Comparison of ENCODE assay signal across 25 cellular contexts in genomic region chr4:11633435-11633834, GRCh38.
"Had no signal": no experiment of that assay in that cellular context is flagged by ENCODE, and none has a peak within 500 bp of the region (broad histone marks: within the 10 kb centered on the region; RNA-seq: fewer than 3 reads in every experiment).

No MANE protein-coding gene starts in this region.

- H3K9me3 ChIP-seq: gastroesophageal sphincter, lower lobe of right lung, prostate gland, right lobe of liver, stomach, thoracic aorta, transverse colon had no signal

- H3K4me1 ChIP-seq: gastroesophageal sphincter, left ventricle myocardium inferior, lower lobe of right lung, parathyroid adenoma, prostate gland, right lobe of liver, spleen, stomach had no signal

- H3K27ac ChIP-seq: gastroesophageal sphincter, left ventricle myocardium inferior, lower lobe of right lung, parathyroid adenoma, prostate gland, right lobe of liver, spleen, stomach, thoracic aorta, transverse colon had no signal

- H3K36me3 ChIP-seq: gastroesophageal sphincter, left ventricle myocardium inferior, lower lobe of right lung, prostate gland, right lobe of liver, spleen, stomach, thoracic aorta, transverse colon had no signal

- H3K9ac ChIP-seq: parathyroid adenoma had no signal

- FAIRE-seq: colon had no signal

- DNase-seq: cerebellar nuclear complex; effector memory CD8-positive, alpha-beta T cell; erythroblast; glutamatergic neuron; islet precursor cell; left cardiac atrium; left ventricle myocardium inferior; lower lobe of right lung; mesendoderm; naive B cell; retina; right lobe of liver; spleen; stimulated activated CD4-positive, alpha-beta T cell treated with anti-CD3 and anti-CD28 coated beads, Interleukin-15, amount 100 ng/mL, for 24 hours; stimulated activated CD4-positive, alpha-beta T cell treated with anti-CD3 and anti-CD28 coated beads, Interleukin-1b, Interleukin-23, amount 100 ng/mL, for 48 hours; stimulated activated CD4-positive, alpha-beta T cell treated with anti-CD3 and anti-CD28 coated beads, Interleukin-4, amount 100 ng/mL, for 24 hours; stimulated activated naive CD4-positive, alpha-beta T cell; stomach; substantia nigra; transverse colon had no signal

- H3K27me3 ChIP-seq: gastroesophageal sphincter, right lobe of liver, spleen, stomach, transverse colon had no signal

- H3K79me2 ChIP-seq: parathyroid adenoma had no signal

- ATAC-seq: effector memory CD8-positive, alpha-beta T cell; gastroesophageal sphincter; left cardiac atrium; lower lobe of right lung; right lobe of liver had no signal

- H2AFZ ChIP-seq: parathyroid adenoma had no signal

- H3K4me3 ChIP-seq: gastroesophageal sphincter, left ventricle myocardium inferior, lower lobe of right lung, prostate gland, right lobe of liver, spleen, stomach, thoracic aorta, transverse colon had no signal
